22 cellular contexts compared by ENCODE assay signal in genomic region chr6:52686878-52687699, GRCh38.
"Had no signal": no experiment of that assay in that cellular context is flagged by ENCODE, and none has a peak within 500 bp of the region (broad histone marks: within the 10 kb centered on the region; RNA-seq: fewer than 3 reads in every experiment).

No MANE protein-coding gene starts in this region.

- H3K27ac ChIP-seq: coronary artery, dorsolateral prefrontal cortex, esophagus muscularis mucosa, foreskin keratinocyte, gastroesophageal sphincter, heart left ventricle, hepatocyte, left lung, lower lobe of right lung had no signal

- H3K79me2 ChIP-seq: hepatocyte had no signal

- H3K4me2 ChIP-seq: hepatocyte had no signal

- H3K27me3 ChIP-seq: dorsolateral prefrontal cortex, esophagus muscularis mucosa, foreskin keratinocyte, gastroesophageal sphincter, hepatocyte, left lung had no signal

- DNase-seq: dermis blood vessel endothelial cell; dorsolateral prefrontal cortex; effector CD4-positive, alpha-beta T cell; effector memory CD4-positive, alpha-beta T cell; foreskin keratinocyte; heart left ventricle; hypothalamus; immature natural killer cell; islet precursor cell; kidney; left cardiac atrium; left lung; left ventricle myocardium superior; lower lobe of right lung; mesendoderm; midbrain had no signal

- ATAC-seq: foreskin keratinocyte, gastroesophageal sphincter, heart left ventricle, left cardiac atrium, left lung, left ventricle myocardium superior, lower lobe of right lung had no signal

- H3K4me1 ChIP-seq: esophagus muscularis mucosa, foreskin keratinocyte, gastroesophageal sphincter, left lung, lower lobe of right lung had no signal

- FAIRE-seq: colon, endothelial cell of umbilical vein, kidney had no signal

- H2AFZ ChIP-seq: hepatocyte had no signal

- H3K4me3 ChIP-seq: coronary artery, dorsolateral prefrontal cortex, esophagus muscularis mucosa, gastroesophageal sphincter, heart left ventricle, hepatocyte, left lung, lower lobe of right lung had no signal

- H3K9me3 ChIP-seq: esophagus muscularis mucosa, gastroesophageal sphincter, heart left ventricle, left lung, lower lobe of right lung had no signal
